1 cellular context compared by ENCODE assay signal in the genomic region with DNA sequence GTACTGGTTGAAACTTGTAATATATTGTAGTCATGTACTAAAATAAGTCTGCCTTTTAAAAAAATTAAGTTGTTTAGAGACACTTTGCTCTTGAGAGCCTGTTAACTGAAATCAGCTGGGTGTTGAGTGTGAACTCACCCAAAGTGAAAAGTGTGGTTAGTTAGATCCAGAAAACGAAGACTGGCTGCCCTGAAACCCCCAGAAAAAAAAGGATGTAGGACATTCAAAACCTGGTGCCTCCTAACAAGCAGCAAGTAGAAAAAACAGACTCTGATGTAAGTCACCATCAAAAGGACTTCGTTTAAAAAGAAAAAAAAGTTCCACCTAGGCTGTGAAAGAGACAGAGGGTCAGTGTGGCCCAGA.
TF ChIP-seq lines count a peak whose summit lies in the region.

No MANE protein-coding gene starts in this region.

TF ChIP-seq in WTC11, 78 proteins besides CTCF, POLR2A, EP300 and RAD21 (continued from another document):
- TF ChIP-seq, protein P1, sequence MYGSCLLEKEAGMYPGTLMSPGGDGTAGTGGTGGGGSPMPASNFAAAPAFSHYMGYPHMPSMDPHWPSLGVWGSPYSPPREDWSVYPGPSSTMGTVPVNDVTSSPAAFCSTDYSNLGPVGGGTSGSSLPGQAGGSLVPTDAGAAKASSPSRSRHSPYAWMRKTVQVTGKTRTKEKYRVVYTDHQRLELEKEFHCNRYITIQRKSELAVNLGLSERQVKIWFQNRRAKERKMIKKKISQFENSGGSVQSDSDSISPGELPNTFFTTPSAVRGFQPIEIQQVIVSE (CRISPR knock-in tag; IDR thresholded peaks at IDR 0.05; ENCODE audit: borderline replicate concordance): no peak
- no peak for TF ChIP-seq GABPB1 (CRISPR knock-in tag; IDR thresholded peaks at IDR 0.05)
- TF ChIP-seq KAT7 (CRISPR knock-in tag; IDR thresholded peaks at IDR 0.05; ENCODE audit: borderline replicate concordance): no peak
- no peak for TF ChIP-seq EMX1 (CRISPR knock-in tag; IDR thresholded peaks at IDR 0.05)
- TF ChIP-seq ATF1 (CRISPR knock-in tag; IDR thresholded peaks at IDR 0.05): no peak
- TF ChIP-seq SMAD3 (CRISPR knock-in tag; IDR thresholded peaks at IDR 0.05; ENCODE audit: borderline replicate concordance): no peak
- no peak for TF ChIP-seq MYBL2 (CRISPR knock-in tag; IDR thresholded peaks at IDR 0.05)
- TF ChIP-seq RELA (CRISPR knock-in tag; IDR thresholded peaks at IDR 0.05; ENCODE audit: borderline replicate concordance): no peak
- TF ChIP-seq ZNF138 (CRISPR knock-in tag; conservative IDR thresholded peaks at IDR 0.05): no peak
- TF ChIP-seq ZNF121 (CRISPR knock-in tag; IDR thresholded peaks at IDR 0.05): no peak
- TF ChIP-seq, protein P2, sequence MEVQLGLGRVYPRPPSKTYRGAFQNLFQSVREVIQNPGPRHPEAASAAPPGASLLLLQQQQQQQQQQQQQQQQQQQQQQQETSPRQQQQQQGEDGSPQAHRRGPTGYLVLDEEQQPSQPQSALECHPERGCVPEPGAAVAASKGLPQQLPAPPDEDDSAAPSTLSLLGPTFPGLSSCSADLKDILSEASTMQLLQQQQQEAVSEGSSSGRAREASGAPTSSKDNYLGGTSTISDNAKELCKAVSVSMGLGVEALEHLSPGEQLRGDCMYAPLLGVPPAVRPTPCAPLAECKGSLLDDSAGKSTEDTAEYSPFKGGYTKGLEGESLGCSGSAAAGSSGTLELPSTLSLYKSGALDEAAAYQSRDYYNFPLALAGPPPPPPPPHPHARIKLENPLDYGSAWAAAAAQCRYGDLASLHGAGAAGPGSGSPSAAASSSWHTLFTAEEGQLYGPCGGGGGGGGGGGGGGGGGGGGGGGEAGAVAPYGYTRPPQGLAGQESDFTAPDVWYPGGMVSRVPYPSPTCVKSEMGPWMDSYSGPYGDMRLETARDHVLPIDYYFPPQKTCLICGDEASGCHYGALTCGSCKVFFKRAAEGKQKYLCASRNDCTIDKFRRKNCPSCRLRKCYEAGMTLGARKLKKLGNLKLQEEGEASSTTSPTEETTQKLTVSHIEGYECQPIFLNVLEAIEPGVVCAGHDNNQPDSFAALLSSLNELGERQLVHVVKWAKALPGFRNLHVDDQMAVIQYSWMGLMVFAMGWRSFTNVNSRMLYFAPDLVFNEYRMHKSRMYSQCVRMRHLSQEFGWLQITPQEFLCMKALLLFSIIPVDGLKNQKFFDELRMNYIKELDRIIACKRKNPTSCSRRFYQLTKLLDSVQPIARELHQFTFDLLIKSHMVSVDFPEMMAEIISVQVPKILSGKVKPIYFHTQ (CRISPR knock-in tag; IDR thresholded peaks at IDR 0.05): no peak
